Comparison of ENCODE assay signal across 17 cellular contexts in the genomic region with DNA sequence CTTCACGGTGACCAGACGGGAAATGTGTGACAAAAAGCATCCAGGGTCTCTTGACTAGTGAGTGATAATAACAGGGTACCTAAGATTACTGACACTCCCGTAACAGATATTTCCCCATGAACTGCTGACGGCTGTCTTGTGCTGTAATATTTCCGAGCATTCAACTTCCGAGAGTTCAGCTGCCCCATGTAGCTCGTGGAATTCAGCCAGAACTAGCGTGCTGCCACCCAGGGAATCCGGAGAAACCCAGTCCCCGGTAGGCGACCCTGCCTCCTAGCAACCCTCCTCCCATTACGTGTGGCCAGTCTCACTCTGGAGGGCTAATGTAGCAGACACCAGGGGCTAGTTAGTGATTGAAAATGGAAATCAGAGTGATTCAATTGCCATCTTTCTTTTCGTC.
"Had no signal": no experiment of that assay in that cellular context is flagged by ENCODE, and none has a peak within 500 bp of the region (broad histone marks: within the 10 kb centered on the region; RNA-seq: fewer than 3 reads in every experiment).

No MANE protein-coding gene starts in this region.

- DNase-seq: activated CD4-positive, alpha-beta T cell treated with anti-CD3 and anti-CD28 coated beads, Interleukin-2, amount 10 ng/mL, durations not matched to agents 24 days and 14 days; activated CD4-positive, CD25-positive, alpha-beta regulatory T cell; activated CD8-positive, alpha-beta memory T cell treated with anti-CD3 and anti-CD28 coated beads for 24 hours; activated naive CD4-positive, alpha-beta T cell; activated naive CD8-positive, alpha-beta T cell treated with anti-CD3 and anti-CD28 coated beads, Interleukin-2, amount 10 ng/mL, durations not matched to agents 7 days and 5 days; anterior cingulate cortex; dorsolateral prefrontal cortex; erythroblast; gastrocnemius medialis; kidney; mesendoderm; ovary; stimulated activated CD4-positive, alpha-beta T cell treated with anti-CD3 and anti-CD28 coated beads, Interleukin-2, amount 100 ng/mL, for 48 hours; stimulated activated naive B cell treated with anti-CD40 and anti-IgM and Interleukin-4, amounts not matched to agents 10 μg/mL and 1 μg/mL and 100 μg/mL, for 72 hours; thyroid gland had no signal

- H3K27me3 Mint-ChIP-seq: activated CD4-positive, alpha-beta T cell treated with anti-CD3 and anti-CD28 coated beads, Interleukin-2, amount 10 ng/mL, durations not matched to agents 24 days and 14 days; activated naive CD8-positive, alpha-beta T cell treated with anti-CD3 and anti-CD28 coated beads, Interleukin-2, amount 10 ng/mL, durations not matched to agents 7 days and 5 days; stimulated activated naive B cell treated with anti-CD40 and anti-IgM and Interleukin-4, amounts not matched to agents 10 μg/mL and 1 μg/mL and 100 μg/mL, for 72 hours had no signal

- H3K36me3 Mint-ChIP-seq: activated naive CD8-positive, alpha-beta T cell treated with anti-CD3 and anti-CD28 coated beads, Interleukin-2, amount 10 ng/mL, durations not matched to agents 7 days and 5 days; stimulated activated naive B cell treated with anti-CD40 and anti-IgM and Interleukin-4, amounts not matched to agents 10 μg/mL and 1 μg/mL and 100 μg/mL, for 72 hours had no signal

- H3K4me3 Mint-ChIP-seq: activated CD4-positive, alpha-beta T cell treated with anti-CD3 and anti-CD28 coated beads, Interleukin-2, amount 10 ng/mL, durations not matched to agents 24 days and 14 days; activated naive CD8-positive, alpha-beta T cell treated with anti-CD3 and anti-CD28 coated beads, Interleukin-2, amount 10 ng/mL, durations not matched to agents 7 days and 5 days; activated T-helper 1 cell treated with anti-CD3 and anti-CD28 coated beads, Interleukin-12 subunit alpha, Interleukin-12 subunit beta, Interleukin-2, Interleukin-4 antibody, amounts not matched to agents 30 ng/mL and 10 ng/mL and 1 ng/mL, durations not matched to agents 14 hours and 24 hours and 36 hours; neural crest cell; stimulated activated naive B cell treated with anti-CD40 and anti-IgM and Interleukin-4, amounts not matched to agents 10 μg/mL and 1 μg/mL and 100 μg/mL, for 72 hours had no signal

- H3K4me3 ChIP-seq: gastrocnemius medialis, ovary, thyroid gland had no signal

- H3K36me3 ChIP-seq: gastrocnemius medialis, ovary, thyroid gland had no signal

- H3K9me3 ChIP-seq: gastrocnemius medialis, ovary, thyroid gland had no signal

- H3K4me1 Mint-ChIP-seq: activated CD4-positive, alpha-beta T cell treated with anti-CD3 and anti-CD28 coated beads, Interleukin-2, amount 10 ng/mL, durations not matched to agents 24 days and 14 days; activated naive CD8-positive, alpha-beta T cell treated with anti-CD3 and anti-CD28 coated beads, Interleukin-2, amount 10 ng/mL, durations not matched to agents 7 days and 5 days; stimulated activated naive B cell treated with anti-CD40 and anti-IgM and Interleukin-4, amounts not matched to agents 10 μg/mL and 1 μg/mL and 100 μg/mL, for 72 hours had no signal

- H3K27ac Mint-ChIP-seq: activated CD4-positive, alpha-beta T cell treated with anti-CD3 and anti-CD28 coated beads, Interleukin-2, amount 10 ng/mL, durations not matched to agents 24 days and 14 days; activated naive CD8-positive, alpha-beta T cell treated with anti-CD3 and anti-CD28 coated beads, Interleukin-2, amount 10 ng/mL, durations not matched to agents 7 days and 5 days; activated T-helper 1 cell treated with anti-CD3 and anti-CD28 coated beads, Interleukin-12 subunit alpha, Interleukin-12 subunit beta, Interleukin-2, Interleukin-4 antibody, amounts not matched to agents 30 ng/mL and 10 ng/mL and 1 ng/mL, durations not matched to agents 14 hours and 24 hours and 36 hours; stimulated activated naive B cell treated with anti-CD40 and anti-IgM and Interleukin-4, amounts not matched to agents 10 μg/mL and 1 μg/mL and 100 μg/mL, for 72 hours had no signal

- H3K4me1 ChIP-seq: thyroid gland had no signal

- H3K27me3 ChIP-seq: gastrocnemius medialis, ovary, thyroid gland had no signal

- H3K27ac ChIP-seq: dorsolateral prefrontal cortex, gastrocnemius medialis, ovary, thyroid gland had no signal

- H3K9me3 Mint-ChIP-seq: neural crest cell had no signal
